In the genomic region with DNA sequence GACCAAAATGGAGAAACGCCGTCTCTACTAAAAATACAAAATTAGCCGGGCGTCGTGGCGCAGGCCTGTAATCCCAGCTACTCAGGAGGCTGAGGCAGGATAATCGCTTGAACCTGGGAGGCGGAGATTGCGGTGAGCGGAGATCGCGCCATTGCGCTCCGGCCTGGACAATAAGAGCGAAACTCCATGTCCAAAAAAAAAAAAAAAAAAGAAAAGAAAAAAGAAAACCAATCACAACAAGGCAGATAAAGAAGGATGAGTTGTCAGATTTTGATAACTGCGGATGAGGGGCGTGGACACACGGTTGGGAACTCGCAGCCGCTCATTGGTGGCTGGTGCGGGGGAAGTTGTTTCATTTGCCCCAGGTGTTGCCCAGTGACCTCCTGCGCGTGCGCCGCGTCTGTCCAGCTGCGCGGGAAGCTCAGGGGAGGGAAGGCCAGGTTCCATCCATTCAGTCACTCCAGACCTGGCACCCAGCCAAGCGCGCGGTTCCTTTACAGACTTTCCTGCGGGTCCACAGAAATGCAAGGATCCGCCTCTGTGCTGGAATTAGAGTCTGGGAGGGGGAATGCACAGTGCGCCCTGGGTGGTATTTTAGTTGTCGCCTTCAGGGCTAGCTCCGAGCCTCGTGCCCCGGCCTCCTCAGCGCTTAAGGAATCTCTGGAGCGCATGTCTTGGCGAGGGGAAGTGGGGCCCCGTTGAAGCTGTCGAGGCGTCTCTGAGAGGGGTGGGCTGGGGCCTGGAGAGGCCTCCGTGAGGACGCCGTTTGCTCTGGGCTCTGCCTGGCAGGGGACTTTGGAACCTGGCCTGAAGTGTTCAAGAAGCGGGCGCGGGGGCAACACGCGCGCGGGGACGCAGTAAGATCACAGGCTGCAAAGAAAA, we compare ENCODE assay signal across 1 cellular context.
A peak's percentile ranks its signal among the peaks of the same experiment; 100 is the strongest.
TF ChIP-seq lines count a peak whose summit lies in the region.

No MANE protein-coding gene starts in this region.

TF ChIP-seq in HepG2, 621 proteins besides CTCF, POLR2A, EP300 and RAD21 (continued from another document and continues in another):
- TF ChIP-seq, protein P1, sequence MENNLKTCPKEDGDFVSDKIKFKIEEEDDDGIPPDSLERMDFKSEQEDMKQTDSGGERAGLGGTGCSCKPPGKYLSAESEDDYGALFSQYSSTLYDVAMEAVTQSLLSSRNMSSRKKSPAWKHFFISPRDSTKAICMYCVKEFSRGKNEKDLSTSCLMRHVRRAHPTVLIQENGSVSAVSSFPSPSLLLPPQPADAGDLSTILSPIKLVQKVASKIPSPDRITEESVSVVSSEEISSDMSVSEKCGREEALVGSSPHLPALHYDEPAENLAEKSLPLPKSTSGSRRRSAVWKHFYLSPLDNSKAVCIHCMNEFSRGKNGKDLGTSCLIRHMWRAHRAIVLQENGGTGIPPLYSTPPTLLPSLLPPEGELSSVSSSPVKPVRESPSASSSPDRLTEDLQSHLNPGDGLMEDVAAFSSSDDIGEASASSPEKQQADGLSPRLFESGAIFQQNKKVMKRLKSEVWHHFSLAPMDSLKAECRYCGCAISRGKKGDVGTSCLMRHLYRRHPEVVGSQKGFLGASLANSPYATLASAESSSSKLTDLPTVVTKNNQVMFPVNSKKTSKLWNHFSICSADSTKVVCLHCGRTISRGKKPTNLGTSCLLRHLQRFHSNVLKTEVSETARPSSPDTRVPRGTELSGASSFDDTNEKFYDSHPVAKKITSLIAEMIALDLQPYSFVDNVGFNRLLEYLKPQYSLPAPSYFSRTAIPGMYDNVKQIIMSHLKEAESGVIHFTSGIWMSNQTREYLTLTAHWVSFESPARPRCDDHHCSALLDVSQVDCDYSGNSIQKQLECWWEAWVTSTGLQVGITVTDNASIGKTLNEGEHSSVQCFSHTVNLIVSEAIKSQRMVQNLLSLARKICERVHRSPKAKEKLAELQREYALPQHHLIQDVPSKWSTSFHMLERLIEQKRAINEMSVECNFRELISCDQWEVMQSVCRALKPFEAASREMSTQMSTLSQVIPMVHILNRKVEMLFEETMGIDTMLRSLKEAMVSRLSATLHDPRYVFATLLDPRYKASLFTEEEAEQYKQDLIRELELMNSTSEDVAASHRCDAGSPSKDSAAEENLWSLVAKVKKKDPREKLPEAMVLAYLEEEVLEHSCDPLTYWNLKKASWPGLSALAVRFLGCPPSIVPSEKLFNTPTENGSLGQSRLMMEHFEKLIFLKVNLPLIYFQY (CRISPR knock-in tag; IDR thresholded peaks at IDR 0.05; ENCODE audit: borderline replicate concordance) = no peak; the same call in 1 of the 2 replicates
- TF ChIP-seq, protein P2, sequence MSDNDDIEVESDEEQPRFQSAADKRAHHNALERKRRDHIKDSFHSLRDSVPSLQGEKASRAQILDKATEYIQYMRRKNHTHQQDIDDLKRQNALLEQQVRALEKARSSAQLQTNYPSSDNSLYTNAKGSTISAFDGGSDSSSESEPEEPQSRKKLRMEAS (IDR thresholded peaks at IDR 0.05) = peak; percentile 95
- peak; percentile 74 for TF ChIP-seq HNF4A (CRISPR knock-in tag; IDR thresholded peaks at IDR 0.05)
- peak; percentile 61; the same call in 1 of the 2 replicates for TF ChIP-seq ZNF772 (CRISPR knock-in tag; IDR thresholded peaks at IDR 0.05)
- peak; percentile 76; the same call in 1 of the 2 replicates for TF ChIP-seq MTA1 (CRISPR knock-in tag; IDR thresholded peaks at IDR 0.05; ENCODE audit: borderline replicate concordance)
- no peak for TF ChIP-seq ZKSCAN1 (IDR thresholded peaks at IDR 0.05; ENCODE audit: low read length)
- TF ChIP-seq NR1H2 (CRISPR knock-in tag; IDR thresholded peaks at IDR 0.05; ENCODE audit: borderline replicate concordance, low read depth) = no peak
- peak; percentile 15 for TF ChIP-seq ZNF703 (CRISPR knock-in tag; IDR thresholded peaks at IDR 0.05; ENCODE audit: borderline replicate concordance)
- no peak for TF ChIP-seq TEAD2 (CRISPR knock-in tag; IDR thresholded peaks at IDR 0.05)
- TF ChIP-seq HHEX (CRISPR knock-in tag; IDR thresholded peaks at IDR 0.05) = no peak
- TF ChIP-seq KMT2B (CRISPR knock-in tag; IDR thresholded peaks at IDR 0.05) = peak; percentile 37; the same call in 1 of the 2 replicates
- 0 out of 2 replicates have a peak, but pooled peaks have one; percentile 12 for TF ChIP-seq PCBP1 (IDR thresholded peaks at IDR 0.05; ENCODE audit: borderline replicate concordance, low read depth, low read length)
- no peak; the same call in 1 of the 2 replicates for TF ChIP-seq NCOA2 (CRISPR knock-in tag; IDR thresholded peaks at IDR 0.05)
- no peak for TF ChIP-seq DPF2 (CRISPR knock-in tag; IDR thresholded peaks at IDR 0.05; ENCODE audit: borderline replicate concordance, low read depth)
- TF ChIP-seq, protein P3, sequence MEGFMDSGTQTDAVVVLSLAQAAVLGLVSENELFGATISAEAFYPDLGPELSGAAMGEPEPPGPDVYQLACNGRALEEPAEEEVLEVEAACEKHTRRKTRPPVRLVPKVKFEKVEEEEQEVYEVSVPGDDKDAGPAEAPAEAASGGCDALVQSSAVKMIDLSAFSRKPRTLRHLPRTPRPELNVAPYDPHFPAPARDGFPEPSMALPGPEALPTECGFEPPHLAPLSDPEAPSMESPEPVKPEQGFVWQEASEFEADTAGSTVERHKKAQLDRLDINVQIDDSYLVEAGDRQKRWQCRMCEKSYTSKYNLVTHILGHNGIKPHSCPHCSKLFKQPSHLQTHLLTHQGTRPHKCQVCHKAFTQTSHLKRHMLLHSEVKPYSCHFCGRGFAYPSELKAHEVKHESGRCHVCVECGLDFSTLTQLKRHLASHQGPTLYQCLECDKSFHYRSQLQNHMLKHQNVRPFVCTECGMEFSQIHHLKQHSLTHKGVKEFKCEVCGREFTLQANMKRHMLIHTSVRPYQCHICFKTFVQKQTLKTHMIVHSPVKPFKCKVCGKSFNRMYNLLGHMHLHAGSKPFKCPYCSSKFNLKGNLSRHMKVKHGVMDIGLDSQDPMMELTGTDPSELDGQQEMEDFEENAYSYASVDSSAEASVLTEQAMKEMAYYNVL (CRISPR knock-in tag; IDR thresholded peaks at IDR 0.05; ENCODE audit: borderline replicate concordance) = peak; percentile 10
- TF ChIP-seq GATAD2A (CRISPR knock-in tag; IDR thresholded peaks at IDR 0.05) = no peak; the same call in 1 of the 2 replicates
- TF ChIP-seq, protein P4, sequence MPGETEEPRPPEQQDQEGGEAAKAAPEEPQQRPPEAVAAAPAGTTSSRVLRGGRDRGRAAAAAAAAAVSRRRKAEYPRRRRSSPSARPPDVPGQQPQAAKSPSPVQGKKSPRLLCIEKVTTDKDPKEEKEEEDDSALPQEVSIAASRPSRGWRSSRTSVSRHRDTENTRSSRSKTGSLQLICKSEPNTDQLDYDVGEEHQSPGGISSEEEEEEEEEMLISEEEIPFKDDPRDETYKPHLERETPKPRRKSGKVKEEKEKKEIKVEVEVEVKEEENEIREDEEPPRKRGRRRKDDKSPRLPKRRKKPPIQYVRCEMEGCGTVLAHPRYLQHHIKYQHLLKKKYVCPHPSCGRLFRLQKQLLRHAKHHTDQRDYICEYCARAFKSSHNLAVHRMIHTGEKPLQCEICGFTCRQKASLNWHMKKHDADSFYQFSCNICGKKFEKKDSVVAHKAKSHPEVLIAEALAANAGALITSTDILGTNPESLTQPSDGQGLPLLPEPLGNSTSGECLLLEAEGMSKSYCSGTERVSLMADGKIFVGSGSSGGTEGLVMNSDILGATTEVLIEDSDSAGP (CRISPR knock-in tag; IDR thresholded peaks at IDR 0.05; ENCODE audit: borderline replicate concordance) = no peak
- no peak for TF ChIP-seq MIER2 (CRISPR knock-in tag; IDR thresholded peaks at IDR 0.05)
- no peak for TF ChIP-seq SP2 (CRISPR knock-in tag; IDR thresholded peaks at IDR 0.05)
- TF ChIP-seq, protein P5, sequence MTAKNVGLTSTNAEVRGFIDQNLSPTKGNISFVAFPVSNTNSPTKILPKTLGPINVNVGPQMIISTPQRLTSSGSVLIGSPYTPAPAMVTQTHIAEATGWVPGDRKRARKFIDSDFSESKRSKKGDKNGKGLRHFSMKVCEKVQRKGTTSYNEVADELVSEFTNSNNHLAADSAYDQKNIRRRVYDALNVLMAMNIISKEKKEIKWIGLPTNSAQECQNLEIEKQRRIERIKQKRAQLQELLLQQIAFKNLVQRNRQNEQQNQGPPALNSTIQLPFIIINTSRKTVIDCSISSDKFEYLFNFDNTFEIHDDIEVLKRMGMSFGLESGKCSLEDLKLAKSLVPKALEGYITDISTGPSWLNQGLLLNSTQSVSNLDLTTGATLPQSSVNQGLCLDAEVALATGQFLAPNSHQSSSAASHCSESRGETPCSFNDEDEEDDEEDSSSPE (CRISPR knock-in tag; IDR thresholded peaks at IDR 0.05) = peak; percentile 98
- TF ChIP-seq, protein P6, sequence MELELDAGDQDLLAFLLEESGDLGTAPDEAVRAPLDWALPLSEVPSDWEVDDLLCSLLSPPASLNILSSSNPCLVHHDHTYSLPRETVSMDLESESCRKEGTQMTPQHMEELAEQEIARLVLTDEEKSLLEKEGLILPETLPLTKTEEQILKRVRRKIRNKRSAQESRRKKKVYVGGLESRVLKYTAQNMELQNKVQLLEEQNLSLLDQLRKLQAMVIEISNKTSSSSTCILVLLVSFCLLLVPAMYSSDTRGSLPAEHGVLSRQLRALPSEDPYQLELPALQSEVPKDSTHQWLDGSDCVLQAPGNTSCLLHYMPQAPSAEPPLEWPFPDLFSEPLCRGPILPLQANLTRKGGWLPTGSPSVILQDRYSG (CRISPR knock-in tag; IDR thresholded peaks at IDR 0.05) = peak; percentile 41; the same call in 1 of the 2 replicates
- no peak for TF ChIP-seq ZNF850 (CRISPR knock-in tag; conservative IDR thresholded peaks at IDR 0.05)
- no peak for TF ChIP-seq HMGA1 (CRISPR knock-in tag; conservative IDR thresholded peaks at IDR 0.05)
- no peak for TF ChIP-seq MAFK (conservative IDR thresholded peaks at IDR 0.05 in 1 of 2, IDR thresholded peaks at IDR 0.05 in 1 of 2; ENCODE audit: low read length in 2 of 2)
- TF ChIP-seq, protein P7, sequence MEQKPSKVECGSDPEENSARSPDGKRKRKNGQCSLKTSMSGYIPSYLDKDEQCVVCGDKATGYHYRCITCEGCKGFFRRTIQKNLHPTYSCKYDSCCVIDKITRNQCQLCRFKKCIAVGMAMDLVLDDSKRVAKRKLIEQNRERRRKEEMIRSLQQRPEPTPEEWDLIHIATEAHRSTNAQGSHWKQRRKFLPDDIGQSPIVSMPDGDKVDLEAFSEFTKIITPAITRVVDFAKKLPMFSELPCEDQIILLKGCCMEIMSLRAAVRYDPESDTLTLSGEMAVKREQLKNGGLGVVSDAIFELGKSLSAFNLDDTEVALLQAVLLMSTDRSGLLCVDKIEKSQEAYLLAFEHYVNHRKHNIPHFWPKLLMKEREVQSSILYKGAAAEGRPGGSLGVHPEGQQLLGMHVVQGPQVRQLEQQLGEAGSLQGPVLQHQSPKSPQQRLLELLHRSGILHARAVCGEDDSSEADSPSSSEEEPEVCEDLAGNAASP (CRISPR knock-in tag; IDR thresholded peaks at IDR 0.05; ENCODE audit: borderline replicate concordance) = no peak
- TF ChIP-seq SRSF4 (IDR thresholded peaks at IDR 0.05; ENCODE audit: low read depth, low read length, poor library complexity, severe bottlenecking) = no peak
- peak; percentile 71; the same call in 1 of the 2 replicates for TF ChIP-seq ZFP36L1 (CRISPR knock-in tag; IDR thresholded peaks at IDR 0.05)
- no peak for TF ChIP-seq GTF3A (CRISPR knock-in tag; conservative IDR thresholded peaks at IDR 0.05)
- TF ChIP-seq, protein P8, sequence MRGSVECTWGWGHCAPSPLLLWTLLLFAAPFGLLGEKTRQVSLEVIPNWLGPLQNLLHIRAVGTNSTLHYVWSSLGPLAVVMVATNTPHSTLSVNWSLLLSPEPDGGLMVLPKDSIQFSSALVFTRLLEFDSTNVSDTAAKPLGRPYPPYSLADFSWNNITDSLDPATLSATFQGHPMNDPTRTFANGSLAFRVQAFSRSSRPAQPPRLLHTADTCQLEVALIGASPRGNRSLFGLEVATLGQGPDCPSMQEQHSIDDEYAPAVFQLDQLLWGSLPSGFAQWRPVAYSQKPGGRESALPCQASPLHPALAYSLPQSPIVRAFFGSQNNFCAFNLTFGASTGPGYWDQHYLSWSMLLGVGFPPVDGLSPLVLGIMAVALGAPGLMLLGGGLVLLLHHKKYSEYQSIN (CRISPR knock-in tag; IDR thresholded peaks at IDR 0.05; ENCODE audit: borderline replicate concordance) = no peak
- no peak for TF ChIP-seq NR2C2 (CRISPR knock-in tag; IDR thresholded peaks at IDR 0.05; ENCODE audit: borderline replicate concordance)
- TF ChIP-seq, protein P9, sequence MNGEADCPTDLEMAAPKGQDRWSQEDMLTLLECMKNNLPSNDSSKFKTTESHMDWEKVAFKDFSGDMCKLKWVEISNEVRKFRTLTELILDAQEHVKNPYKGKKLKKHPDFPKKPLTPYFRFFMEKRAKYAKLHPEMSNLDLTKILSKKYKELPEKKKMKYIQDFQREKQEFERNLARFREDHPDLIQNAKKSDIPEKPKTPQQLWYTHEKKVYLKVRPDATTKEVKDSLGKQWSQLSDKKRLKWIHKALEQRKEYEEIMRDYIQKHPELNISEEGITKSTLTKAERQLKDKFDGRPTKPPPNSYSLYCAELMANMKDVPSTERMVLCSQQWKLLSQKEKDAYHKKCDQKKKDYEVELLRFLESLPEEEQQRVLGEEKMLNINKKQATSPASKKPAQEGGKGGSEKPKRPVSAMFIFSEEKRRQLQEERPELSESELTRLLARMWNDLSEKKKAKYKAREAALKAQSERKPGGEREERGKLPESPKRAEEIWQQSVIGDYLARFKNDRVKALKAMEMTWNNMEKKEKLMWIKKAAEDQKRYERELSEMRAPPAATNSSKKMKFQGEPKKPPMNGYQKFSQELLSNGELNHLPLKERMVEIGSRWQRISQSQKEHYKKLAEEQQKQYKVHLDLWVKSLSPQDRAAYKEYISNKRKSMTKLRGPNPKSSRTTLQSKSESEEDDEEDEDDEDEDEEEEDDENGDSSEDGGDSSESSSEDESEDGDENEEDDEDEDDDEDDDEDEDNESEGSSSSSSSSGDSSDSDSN (CRISPR knock-in tag; IDR thresholded peaks at IDR 0.05) = no peak
- no peak for TF ChIP-seq PHF5A (CRISPR knock-in tag; IDR thresholded peaks at IDR 0.05; ENCODE audit: low read depth, unreplicated experiment)
- TF ChIP-seq ZSCAN29 (CRISPR knock-in tag; conservative IDR thresholded peaks at IDR 0.05) = no peak
- no peak for TF ChIP-seq ARNT (IDR thresholded peaks at IDR 0.05)
- TF ChIP-seq SMYD3 (CRISPR knock-in tag; IDR thresholded peaks at IDR 0.05) = peak; percentile 92
- no peak for TF ChIP-seq SP140L (CRISPR knock-in tag; IDR thresholded peaks at IDR 0.05; ENCODE audit: borderline replicate concordance)
- no peak for TF ChIP-seq KLF12 (CRISPR knock-in tag; IDR thresholded peaks at IDR 0.05; ENCODE audit: borderline replicate concordance)
- TF ChIP-seq ZMAT3 (CRISPR knock-in tag; conservative IDR thresholded peaks at IDR 0.05) = 0 out of 2 replicates have a peak, but pooled peaks have one; percentile 31
- TF ChIP-seq FOXJ3 (CRISPR knock-in tag; IDR thresholded peaks at IDR 0.05; ENCODE audit: borderline replicate concordance) = no peak; the same call in 1 of the 2 replicates
- TF ChIP-seq, protein P10, sequence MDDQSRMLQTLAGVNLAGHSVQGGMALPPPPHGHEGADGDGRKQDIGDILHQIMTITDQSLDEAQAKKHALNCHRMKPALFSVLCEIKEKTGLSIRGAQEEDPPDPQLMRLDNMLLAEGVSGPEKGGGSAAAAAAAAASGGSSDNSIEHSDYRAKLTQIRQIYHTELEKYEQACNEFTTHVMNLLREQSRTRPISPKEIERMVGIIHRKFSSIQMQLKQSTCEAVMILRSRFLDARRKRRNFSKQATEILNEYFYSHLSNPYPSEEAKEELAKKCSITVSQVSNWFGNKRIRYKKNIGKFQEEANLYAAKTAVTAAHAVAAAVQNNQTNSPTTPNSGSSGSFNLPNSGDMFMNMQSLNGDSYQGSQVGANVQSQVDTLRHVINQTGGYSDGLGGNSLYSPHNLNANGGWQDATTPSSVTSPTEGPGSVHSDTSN (CRISPR knock-in tag; IDR thresholded peaks at IDR 0.05; ENCODE audit: borderline replicate concordance) = no peak
